ENCODE assay signal across 34 cellular contexts in the genomic region with DNA sequence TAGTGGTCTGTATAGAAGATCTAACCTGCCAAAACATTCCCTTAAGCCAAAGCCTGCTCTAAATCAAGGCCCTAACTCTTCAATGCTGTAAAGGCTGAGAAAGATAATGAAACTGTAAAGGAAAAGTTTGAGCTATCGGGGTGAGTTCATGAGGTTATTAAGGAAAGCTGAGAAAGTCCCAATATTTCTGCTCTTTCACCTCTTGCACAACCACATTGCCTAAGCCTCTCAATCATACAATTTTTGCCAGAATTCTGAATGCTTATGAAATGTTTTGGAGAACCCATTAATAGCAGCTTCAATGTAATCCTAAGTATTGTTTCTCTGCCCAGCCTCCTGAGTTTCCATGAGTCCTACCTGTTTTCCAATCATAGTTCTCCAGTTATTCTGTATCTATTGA.
"Had no signal": no experiment of that assay in that cellular context is flagged by ENCODE, and none has a peak within 500 bp of the region (broad histone marks: within the 10 kb centered on the region; RNA-seq: fewer than 3 reads in every experiment).

No MANE protein-coding gene starts in this region.

- H3K9me3 ChIP-seq: MG63, SJCRH30 had no signal

- DNase-seq: Kasumi-1, KBM-7, MG63, NCI-H1048, NCI-H1092 treated with DMSO at 0.1 percent for 48 hours, NCI-H1105 treated with DMSO at 0.1 percent for 48 hours, NCI-H1417, NCI-H1436, NCI-H146, NCI-H1694, NCI-H187, NCI-H1930, NCI-H2029 treated with DMSO at 0.1 percent for 48 hours, NCI-H2081 treated with DMSO at 0.1 percent for 48 hours, NCI-H2107, NCI-H2171, NCI-H226, NCI-H446 treated with DMSO at 0.1 percent for 48 hours, NCI-H510A, NCI-H524, NCI-H526, NCI-H69, NCI-H748 treated with DMSO at 0.1 percent for 48 hours, NCI-H82, PC-9, SHP77, SIG-M5, SJCRH30 had no signal

- H3K4me3 ChIP-seq: MG63, PC-9, SJCRH30, SK-N-MC had no signal

- H3K36me3 ChIP-seq: MG63, SJCRH30 had no signal

- FAIRE-seq: RCC 7860 had no signal

- H3K27ac ChIP-seq: PC-9, RWPE1, SJCRH30, SK-N-MC had no signal

- H3K4me2 ChIP-seq: PC-9 had no signal

- H2AFZ ChIP-seq: PC-9 had no signal

- ATAC-seq: Panc1, Right ventricle myocardium inferior, SK-N-SH treated with all-trans-retinoic acid at 6 μM for 48 hours had no signal

- H3K27me3 ChIP-seq: MG63, SJCRH30 had no signal
